In the genomic region with DNA sequence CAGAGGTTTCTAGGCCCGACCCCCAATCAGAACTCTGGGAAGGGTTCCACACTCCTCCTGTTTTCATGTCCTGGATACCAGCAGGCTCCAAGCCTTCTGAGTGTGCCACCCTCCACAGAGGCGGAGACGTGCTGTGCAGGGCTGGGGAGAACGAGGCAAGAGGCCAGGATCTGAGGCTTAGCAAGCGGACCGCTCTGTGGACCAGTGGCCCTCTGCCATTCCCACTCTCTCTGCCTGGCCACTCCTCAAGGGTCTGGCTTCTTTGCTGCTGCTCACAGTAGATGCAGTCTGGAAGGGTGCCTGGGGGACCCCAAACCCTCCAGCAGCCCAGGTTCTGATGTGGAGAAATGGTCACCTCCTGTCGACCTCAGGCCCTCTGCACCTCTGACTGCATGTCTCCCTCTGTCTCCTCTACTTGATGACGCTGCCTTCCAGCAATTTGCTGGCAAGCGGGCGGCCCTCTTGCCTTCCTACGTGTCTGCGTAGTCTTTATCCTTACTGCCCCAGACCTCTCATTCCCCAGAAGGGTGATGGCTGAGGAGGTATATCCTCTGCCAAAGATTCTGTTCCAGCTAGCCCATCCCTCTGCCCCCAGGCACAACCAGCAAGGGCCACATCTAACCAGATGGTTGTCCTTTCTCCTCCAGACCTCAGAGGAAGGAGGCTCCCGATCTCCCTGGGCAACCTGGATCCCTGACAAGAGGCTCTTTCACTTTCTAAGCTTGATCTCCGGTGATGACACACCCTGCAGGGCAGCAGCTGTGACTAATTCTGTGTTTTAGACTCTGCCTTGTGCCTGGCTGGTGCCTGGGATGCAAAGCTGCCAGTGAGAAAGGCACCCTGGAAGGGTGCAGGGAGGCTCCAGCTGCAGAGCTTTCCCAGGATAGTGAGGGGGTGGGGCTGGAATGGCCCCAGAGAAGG, we compare ENCODE assay signal across 8 cellular contexts.
A peak's percentile ranks its signal among the peaks of the same experiment; 100 is the strongest.
DNase-seq lines count a peak whose midpoint lies in the region; ATAC-seq lines count a peak whose summit lies in the region.

No MANE protein-coding gene starts in this region.

- DNase-seq in NCI-H226 = peak; percentile 97
- peak; percentile 85 for DNase-seq in cerebellum (ENCODE audit: low spot score)
- peak; percentile 95 for DNase-seq in myocyte (ENCODE audit: low read depth)
- DNase-seq in cortex of kidney (lab: John Stamatoyannopoulos, UW) = no peak
- DNase-seq in NOMO-1 (lab: John Stamatoyannopoulos, UW; ENCODE audit: unreplicated experiment in 2 of 2) = no peak

- ATAC-seq in GM18511 (IDR thresholded peaks at IDR 0.05; ENCODE audit: unreplicated experiment) = peak; percentile 61
- ATAC-seq in GM19397 (IDR thresholded peaks at IDR 0.05; ENCODE audit: unreplicated experiment) = no peak
- no peak for ATAC-seq in HG03280 (IDR thresholded peaks at IDR 0.05; ENCODE audit: unreplicated experiment)

Comparison
In these comparisons a context has a peak if more than half of its experiments do, and no peak if none do; other contexts are left out.
1. DNase-seq: peak in NCI-H226 (single experiment), cerebellum (single experiment) and myocyte (single experiment); none in cortex of kidney (single experiment) and NOMO-1 (0 of 2).